9 cellular contexts compared by ENCODE assay signal in genomic region chr1:10027027-10027426, GRCh38. TPM values are rescaled to one million over a fixed set of nuclear protein-coding genes. Genes with fewer than 3 reads are reported as not detected.
"Had no signal": no experiment of that assay in that cellular context is flagged by ENCODE, and none has a peak within 500 bp of the region (broad histone marks: within the 10 kb centered on the region; RNA-seq: fewer than 3 reads in every experiment).

No MANE protein-coding gene starts in this region.

- DNase-seq: GM23248, GOT3, H7, HFFc6 had no signal

- H3K36me3 ChIP-seq: HAP-1 had no signal

- H2AFZ ChIP-seq: GM23248 had no signal

- ATAC-seq: HCT116 had no signal

- H3K9ac ChIP-seq: GM23248 had no signal

- H3K27ac ChIP-seq: GM23248, HL-60 had no signal

- H3K4me3 ChIP-seq: GM23248, HAP-1 had no signal

RNA-seq across cellular contexts. Expression of gene RBP7, which starts 30.0 kb away (rescaled TPM):
- total RNA-seq: GM23248, H4, HT1080 had no signal
- polyA plus RNA-seq: GM23248 had no signal
